ENCODE assay signal across 1 cellular context in the genomic region with DNA sequence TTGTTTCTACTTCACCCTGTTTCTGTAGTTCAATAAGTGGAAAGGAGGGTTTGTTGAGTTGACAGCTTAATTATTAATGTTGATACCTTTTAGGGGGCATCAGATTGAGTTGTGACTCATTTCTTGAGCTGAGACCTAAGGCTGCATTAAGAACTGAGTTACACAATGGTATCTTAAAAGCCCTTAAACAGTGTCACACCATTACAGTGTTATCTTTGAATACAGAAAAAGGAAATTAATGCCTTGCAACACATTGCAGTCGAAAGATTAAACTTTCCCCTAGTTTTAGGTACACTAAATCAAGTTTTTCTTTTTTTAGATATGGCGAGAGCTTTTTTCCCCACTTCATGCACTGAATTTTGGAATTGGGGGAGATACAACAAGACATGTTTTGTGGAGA.
TF ChIP-seq lines count a peak whose summit lies in the region.

No MANE protein-coding gene starts in this region.

TF ChIP-seq in K562, 482 proteins besides CTCF, POLR2A, EP300 and RAD21 (continues in another document):
- TF ChIP-seq FOXM1 (IDR thresholded peaks at IDR 0.05; ENCODE audit: low read depth): peak; percentile 20; the same call in 1 of the 2 replicates
- no peak for TF ChIP-seq FOXM1 (CRISPR knock-in tag; IDR thresholded peaks at IDR 0.05; ENCODE audit: low read depth)
- peak; percentile 83 for TF ChIP-seq PML (IDR thresholded peaks at IDR 0.05; ENCODE audit: low read length)
- no peak for TF ChIP-seq ELF1 (tag; IDR thresholded peaks at IDR 0.05)
- TF ChIP-seq ETS2 (tag; IDR thresholded peaks at IDR 0.05; ENCODE audit: borderline replicate concordance, poor library complexity, severe bottlenecking): no peak
- peak; percentile 53 for TF ChIP-seq MTA2 (IDR thresholded peaks at IDR 0.05; ENCODE audit: low read depth)
- no peak for TF ChIP-seq ZNF239 (CRISPR knock-in tag; IDR thresholded peaks at IDR 0.05)
- TF ChIP-seq, protein P1, sequence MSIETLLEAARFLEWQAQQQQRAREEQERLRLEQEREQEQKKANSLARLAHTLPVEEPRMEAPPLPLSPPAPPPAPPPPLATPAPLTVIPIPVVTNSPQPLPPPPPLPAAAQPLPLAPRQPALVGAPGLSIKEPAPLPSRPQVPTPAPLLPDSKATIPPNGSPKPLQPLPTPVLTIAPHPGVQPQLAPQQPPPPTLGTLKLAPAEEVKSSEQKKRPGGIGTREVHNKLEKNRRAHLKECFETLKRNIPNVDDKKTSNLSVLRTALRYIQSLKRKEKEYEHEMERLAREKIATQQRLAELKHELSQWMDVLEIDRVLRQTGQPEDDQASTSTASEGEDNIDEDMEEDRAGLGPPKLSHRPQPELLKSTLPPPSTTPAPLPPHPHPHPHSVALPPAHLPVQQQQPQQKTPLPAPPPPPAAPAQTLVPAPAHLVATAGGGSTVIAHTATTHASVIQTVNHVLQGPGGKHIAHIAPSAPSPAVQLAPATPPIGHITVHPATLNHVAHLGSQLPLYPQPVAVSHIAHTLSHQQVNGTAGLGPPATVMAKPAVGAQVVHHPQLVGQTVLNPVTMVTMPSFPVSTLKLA (conservative IDR thresholded peaks at IDR 0.05): no peak
- TF ChIP-seq, protein P2, sequence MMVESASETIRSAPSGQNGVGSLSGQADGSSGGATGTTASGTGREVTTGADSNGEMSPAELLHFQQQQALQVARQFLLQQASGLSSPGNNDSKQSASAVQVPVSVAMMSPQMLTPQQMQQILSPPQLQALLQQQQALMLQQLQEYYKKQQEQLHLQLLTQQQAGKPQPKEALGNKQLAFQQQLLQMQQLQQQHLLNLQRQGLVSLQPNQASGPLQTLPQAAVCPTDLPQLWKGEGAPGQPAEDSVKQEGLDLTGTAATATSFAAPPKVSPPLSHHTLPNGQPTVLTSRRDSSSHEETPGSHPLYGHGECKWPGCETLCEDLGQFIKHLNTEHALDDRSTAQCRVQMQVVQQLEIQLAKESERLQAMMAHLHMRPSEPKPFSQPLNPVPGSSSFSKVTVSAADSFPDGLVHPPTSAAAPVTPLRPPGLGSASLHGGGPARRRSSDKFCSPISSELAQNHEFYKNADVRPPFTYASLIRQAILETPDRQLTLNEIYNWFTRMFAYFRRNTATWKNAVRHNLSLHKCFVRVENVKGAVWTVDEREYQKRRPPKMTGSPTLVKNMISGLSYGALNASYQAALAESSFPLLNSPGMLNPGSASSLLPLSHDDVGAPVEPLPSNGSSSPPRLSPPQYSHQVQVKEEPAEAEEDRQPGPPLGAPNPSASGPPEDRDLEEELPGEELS (CRISPR knock-in tag; IDR thresholded peaks at IDR 0.05; ENCODE audit: borderline replicate concordance): no peak
- no peak for TF ChIP-seq NONO (IDR thresholded peaks at IDR 0.05; ENCODE audit: low read depth in 2 of 2, low read length in 1 of 2)
- no peak for TF ChIP-seq RHOXF2B (CRISPR knock-in tag; conservative IDR thresholded peaks at IDR 0.05)
- no peak for TF ChIP-seq ZNF146 (CRISPR knock-in tag; IDR thresholded peaks at IDR 0.05; ENCODE audit: unreplicated experiment)
- TF ChIP-seq STAT5A (IDR thresholded peaks at IDR 0.05; ENCODE audit: borderline replicate concordance, low read length): peak; percentile 67
- TF ChIP-seq, protein P3, sequence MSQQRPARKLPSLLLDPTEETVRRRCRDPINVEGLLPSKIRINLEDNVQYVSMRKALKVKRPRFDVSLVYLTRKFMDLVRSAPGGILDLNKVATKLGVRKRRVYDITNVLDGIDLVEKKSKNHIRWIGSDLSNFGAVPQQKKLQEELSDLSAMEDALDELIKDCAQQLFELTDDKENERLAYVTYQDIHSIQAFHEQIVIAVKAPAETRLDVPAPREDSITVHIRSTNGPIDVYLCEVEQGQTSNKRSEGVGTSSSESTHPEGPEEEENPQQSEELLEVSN (IDR thresholded peaks at IDR 0.05; ENCODE audit: borderline replicate concordance in 1 of 2, extremely low read depth in 1 of 2, insufficient read depth in 1 of 2, insufficient read length in 1 of 2, low read depth in 1 of 2, low read length in 1 of 2, poor library complexity in 1 of 2, severe bottlenecking in 1 of 2): no peak
- no peak for TF ChIP-seq YY1 (IDR thresholded peaks at IDR 0.05; ENCODE audit: borderline replicate concordance in 1 of 3, control insufficient read depth in 1 of 3, extremely low read depth in 1 of 3, insufficient read depth in 3 of 3, insufficient read length in 1 of 3, insufficient replicate concordance in 2 of 3, low read depth in 1 of 3, low read length in 2 of 3)
- TF ChIP-seq TEAD1 (CRISPR knock-in tag; IDR thresholded peaks at IDR 0.05): no peak
- no peak for TF ChIP-seq ZBTB17 (CRISPR knock-in tag; IDR thresholded peaks at IDR 0.05)
- TF ChIP-seq, protein P4, sequence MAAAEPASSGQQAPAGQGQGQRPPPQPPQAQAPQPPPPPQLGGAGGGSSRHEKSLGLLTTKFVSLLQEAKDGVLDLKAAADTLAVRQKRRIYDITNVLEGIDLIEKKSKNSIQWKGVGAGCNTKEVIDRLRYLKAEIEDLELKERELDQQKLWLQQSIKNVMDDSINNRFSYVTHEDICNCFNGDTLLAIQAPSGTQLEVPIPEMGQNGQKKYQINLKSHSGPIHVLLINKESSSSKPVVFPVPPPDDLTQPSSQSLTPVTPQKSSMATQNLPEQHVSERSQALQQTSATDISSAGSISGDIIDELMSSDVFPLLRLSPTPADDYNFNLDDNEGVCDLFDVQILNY (CRISPR knock-in tag; IDR thresholded peaks at IDR 0.05): no peak
- TF ChIP-seq, protein P5, sequence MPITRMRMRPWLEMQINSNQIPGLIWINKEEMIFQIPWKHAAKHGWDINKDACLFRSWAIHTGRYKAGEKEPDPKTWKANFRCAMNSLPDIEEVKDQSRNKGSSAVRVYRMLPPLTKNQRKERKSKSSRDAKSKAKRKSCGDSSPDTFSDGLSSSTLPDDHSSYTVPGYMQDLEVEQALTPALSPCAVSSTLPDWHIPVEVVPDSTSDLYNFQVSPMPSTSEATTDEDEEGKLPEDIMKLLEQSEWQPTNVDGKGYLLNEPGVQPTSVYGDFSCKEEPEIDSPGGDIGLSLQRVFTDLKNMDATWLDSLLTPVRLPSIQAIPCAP (CRISPR knock-in tag; IDR thresholded peaks at IDR 0.05; ENCODE audit: borderline replicate concordance): no peak
- TF ChIP-seq BRF1 (IDR thresholded peaks at IDR 0.05; ENCODE audit: borderline replicate concordance, extremely low read depth, insufficient read length): no peak
- TF ChIP-seq ZC3H11A (IDR thresholded peaks at IDR 0.05; ENCODE audit: low read depth, low read length): no peak
- TF ChIP-seq, protein P6, sequence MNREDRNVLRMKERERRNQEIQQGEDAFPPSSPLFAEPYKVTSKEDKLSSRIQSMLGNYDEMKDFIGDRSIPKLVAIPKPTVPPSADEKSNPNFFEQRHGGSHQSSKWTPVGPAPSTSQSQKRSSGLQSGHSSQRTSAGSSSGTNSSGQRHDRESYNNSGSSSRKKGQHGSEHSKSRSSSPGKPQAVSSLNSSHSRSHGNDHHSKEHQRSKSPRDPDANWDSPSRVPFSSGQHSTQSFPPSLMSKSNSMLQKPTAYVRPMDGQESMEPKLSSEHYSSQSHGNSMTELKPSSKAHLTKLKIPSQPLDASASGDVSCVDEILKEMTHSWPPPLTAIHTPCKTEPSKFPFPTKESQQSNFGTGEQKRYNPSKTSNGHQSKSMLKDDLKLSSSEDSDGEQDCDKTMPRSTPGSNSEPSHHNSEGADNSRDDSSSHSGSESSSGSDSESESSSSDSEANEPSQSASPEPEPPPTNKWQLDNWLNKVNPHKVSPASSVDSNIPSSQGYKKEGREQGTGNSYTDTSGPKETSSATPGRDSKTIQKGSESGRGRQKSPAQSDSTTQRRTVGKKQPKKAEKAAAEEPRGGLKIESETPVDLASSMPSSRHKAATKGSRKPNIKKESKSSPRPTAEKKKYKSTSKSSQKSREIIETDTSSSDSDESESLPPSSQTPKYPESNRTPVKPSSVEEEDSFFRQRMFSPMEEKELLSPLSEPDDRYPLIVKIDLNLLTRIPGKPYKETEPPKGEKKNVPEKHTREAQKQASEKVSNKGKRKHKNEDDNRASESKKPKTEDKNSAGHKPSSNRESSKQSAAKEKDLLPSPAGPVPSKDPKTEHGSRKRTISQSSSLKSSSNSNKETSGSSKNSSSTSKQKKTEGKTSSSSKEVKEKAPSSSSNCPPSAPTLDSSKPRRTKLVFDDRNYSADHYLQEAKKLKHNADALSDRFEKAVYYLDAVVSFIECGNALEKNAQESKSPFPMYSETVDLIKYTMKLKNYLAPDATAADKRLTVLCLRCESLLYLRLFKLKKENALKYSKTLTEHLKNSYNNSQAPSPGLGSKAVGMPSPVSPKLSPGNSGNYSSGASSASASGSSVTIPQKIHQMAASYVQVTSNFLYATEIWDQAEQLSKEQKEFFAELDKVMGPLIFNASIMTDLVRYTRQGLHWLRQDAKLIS (CRISPR knock-in tag; IDR thresholded peaks at IDR 0.05): no peak
- TF ChIP-seq KDM1A (IDR thresholded peaks at IDR 0.05): peak; percentile 74 to 83
- no peak for TF ChIP-seq ZNF436 (CRISPR knock-in tag; IDR thresholded peaks at IDR 0.05)
- no peak for TF ChIP-seq NR2C2 (CRISPR knock-in tag; IDR thresholded peaks at IDR 0.05)
- no peak for TF ChIP-seq NR2C2 (tag; IDR thresholded peaks at IDR 0.05)
- TF ChIP-seq BMI1 (IDR thresholded peaks at IDR 0.05; ENCODE audit: low read length): no peak
- TF ChIP-seq NFXL1 (CRISPR knock-in tag; IDR thresholded peaks at IDR 0.05): no peak
- no peak for TF ChIP-seq ZNF707 (CRISPR knock-in tag; conservative IDR thresholded peaks at IDR 0.05)
- TF ChIP-seq FUS (optimal IDR thresholded peaks at IDR 0.05; ENCODE audit: low read depth, low read length): no peak
- peak; percentile 42 to 46; a peak in 2 of 4 replicates for TF ChIP-seq TRIM24 (IDR thresholded peaks at IDR 0.05)
- no peak for TF ChIP-seq NR1H2 (CRISPR knock-in tag; IDR thresholded peaks at IDR 0.05)
- no peak for TF ChIP-seq SMAD3 (CRISPR knock-in tag; conservative IDR thresholded peaks at IDR 0.05)
- TF ChIP-seq SAFB2 (IDR thresholded peaks at IDR 0.05; ENCODE audit: borderline replicate concordance, low read depth, low read length, severe bottlenecking): no peak
- TF ChIP-seq NCOA1 (IDR thresholded peaks at IDR 0.05; ENCODE audit: low read depth): no peak
- no peak for TF ChIP-seq HNRNPLL (IDR thresholded peaks at IDR 0.05; ENCODE audit: low read depth, low read length, poor library complexity, severe bottlenecking)
- peak; percentile 80; the same call in 1 of the 2 replicates for TF ChIP-seq KLF16 (IDR thresholded peaks at IDR 0.05)
- TF ChIP-seq, protein P7, sequence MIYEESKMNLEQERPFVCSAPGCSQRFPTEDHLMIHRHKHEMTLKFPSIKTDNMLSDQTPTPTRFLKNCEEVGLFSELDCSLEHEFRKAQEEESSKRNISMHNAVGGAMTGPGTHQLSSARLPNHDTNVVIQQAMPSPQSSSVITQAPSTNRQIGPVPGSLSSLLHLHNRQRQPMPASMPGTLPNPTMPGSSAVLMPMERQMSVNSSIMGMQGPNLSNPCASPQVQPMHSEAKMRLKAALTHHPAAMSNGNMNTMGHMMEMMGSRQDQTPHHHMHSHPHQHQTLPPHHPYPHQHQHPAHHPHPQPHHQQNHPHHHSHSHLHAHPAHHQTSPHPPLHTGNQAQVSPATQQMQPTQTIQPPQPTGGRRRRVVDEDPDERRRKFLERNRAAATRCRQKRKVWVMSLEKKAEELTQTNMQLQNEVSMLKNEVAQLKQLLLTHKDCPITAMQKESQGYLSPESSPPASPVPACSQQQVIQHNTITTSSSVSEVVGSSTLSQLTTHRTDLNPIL (CRISPR knock-in tag; IDR thresholded peaks at IDR 0.05): no peak
- TF ChIP-seq MIER1 (IDR thresholded peaks at IDR 0.05; ENCODE audit: low read depth): no peak
- TF ChIP-seq SOX6 (IDR thresholded peaks at IDR 0.05): peak; percentile 32; the same call in 1 of the 2 replicates
- TF ChIP-seq TGIF2 (CRISPR knock-in tag; IDR thresholded peaks at IDR 0.05): no peak
- no peak for TF ChIP-seq JUN (IDR thresholded peaks at IDR 0.05; ENCODE audit: borderline replicate concordance, low read depth, low read length)
- no peak for TF ChIP-seq JUN (CRISPR knock-in tag; IDR thresholded peaks at IDR 0.05; ENCODE audit: borderline replicate concordance)
- TF ChIP-seq TAF9B (IDR thresholded peaks at IDR 0.05; ENCODE audit: partially characterized antibody): no peak
- peak; percentile 84 for TF ChIP-seq TAL1 (IDR thresholded peaks at IDR 0.05)
- no peak for TF ChIP-seq XRCC3 (IDR thresholded peaks at IDR 0.05)
- TF ChIP-seq CCAR2 (IDR thresholded peaks at IDR 0.05; ENCODE audit: low read depth, low read length): no peak
- TF ChIP-seq PHTF2 (CRISPR knock-in tag; IDR thresholded peaks at IDR 0.05): no peak
- TF ChIP-seq SREBF2 (CRISPR knock-in tag; IDR thresholded peaks at IDR 0.05): no peak
- no peak for TF ChIP-seq POLR2H (tag; IDR thresholded peaks at IDR 0.05; ENCODE audit: low read depth)
- TF ChIP-seq, protein P8, sequence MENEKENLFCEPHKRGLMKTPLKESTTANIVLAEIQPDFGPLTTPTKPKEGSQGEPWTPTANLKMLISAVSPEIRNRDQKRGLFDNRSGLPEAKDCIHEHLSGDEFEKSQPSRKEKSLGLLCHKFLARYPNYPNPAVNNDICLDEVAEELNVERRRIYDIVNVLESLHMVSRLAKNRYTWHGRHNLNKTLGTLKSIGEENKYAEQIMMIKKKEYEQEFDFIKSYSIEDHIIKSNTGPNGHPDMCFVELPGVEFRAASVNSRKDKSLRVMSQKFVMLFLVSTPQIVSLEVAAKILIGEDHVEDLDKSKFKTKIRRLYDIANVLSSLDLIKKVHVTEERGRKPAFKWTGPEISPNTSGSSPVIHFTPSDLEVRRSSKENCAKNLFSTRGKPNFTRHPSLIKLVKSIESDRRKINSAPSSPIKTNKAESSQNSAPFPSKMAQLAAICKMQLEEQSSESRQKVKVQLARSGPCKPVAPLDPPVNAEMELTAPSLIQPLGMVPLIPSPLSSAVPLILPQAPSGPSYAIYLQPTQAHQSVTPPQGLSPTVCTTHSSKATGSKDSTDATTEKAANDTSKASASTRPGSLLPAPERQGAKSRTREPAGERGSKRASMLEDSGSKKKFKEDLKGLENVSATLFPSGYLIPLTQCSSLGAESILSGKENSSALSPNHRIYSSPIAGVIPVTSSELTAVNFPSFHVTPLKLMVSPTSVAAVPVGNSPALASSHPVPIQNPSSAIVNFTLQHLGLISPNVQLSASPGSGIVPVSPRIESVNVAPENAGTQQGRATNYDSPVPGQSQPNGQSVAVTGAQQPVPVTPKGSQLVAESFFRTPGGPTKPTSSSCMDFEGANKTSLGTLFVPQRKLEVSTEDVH (IDR thresholded peaks at IDR 0.05; ENCODE audit: low read depth, partially characterized antibody): no peak
- TF ChIP-seq, protein P9, sequence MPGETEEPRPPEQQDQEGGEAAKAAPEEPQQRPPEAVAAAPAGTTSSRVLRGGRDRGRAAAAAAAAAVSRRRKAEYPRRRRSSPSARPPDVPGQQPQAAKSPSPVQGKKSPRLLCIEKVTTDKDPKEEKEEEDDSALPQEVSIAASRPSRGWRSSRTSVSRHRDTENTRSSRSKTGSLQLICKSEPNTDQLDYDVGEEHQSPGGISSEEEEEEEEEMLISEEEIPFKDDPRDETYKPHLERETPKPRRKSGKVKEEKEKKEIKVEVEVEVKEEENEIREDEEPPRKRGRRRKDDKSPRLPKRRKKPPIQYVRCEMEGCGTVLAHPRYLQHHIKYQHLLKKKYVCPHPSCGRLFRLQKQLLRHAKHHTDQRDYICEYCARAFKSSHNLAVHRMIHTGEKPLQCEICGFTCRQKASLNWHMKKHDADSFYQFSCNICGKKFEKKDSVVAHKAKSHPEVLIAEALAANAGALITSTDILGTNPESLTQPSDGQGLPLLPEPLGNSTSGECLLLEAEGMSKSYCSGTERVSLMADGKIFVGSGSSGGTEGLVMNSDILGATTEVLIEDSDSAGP (CRISPR knock-in tag; IDR thresholded peaks at IDR 0.05): no peak
- TF ChIP-seq ZNF23 (CRISPR knock-in tag; IDR thresholded peaks at IDR 0.05): no peak
- TF ChIP-seq ZNF561 (CRISPR knock-in tag; conservative IDR thresholded peaks at IDR 0.05): no peak
- TF ChIP-seq CHCHD3 (CRISPR knock-in tag; IDR thresholded peaks at IDR 0.05): no peak
- no peak for TF ChIP-seq ZNF224 (CRISPR knock-in tag; IDR thresholded peaks at IDR 0.05)
